In genomic region chr15:86481720-86482119, GRCh38 we compare ENCODE assay signal across 25 cellular contexts.
DNase-seq lines count a peak whose midpoint lies in the region; ATAC-seq, FAIRE-seq and TF ChIP-seq lines count a peak whose summit lies in the region.
"Had no signal": no experiment of that assay in that cellular context is flagged by ENCODE, and none has a peak within 500 bp of the region (broad histone marks: within the 10 kb centered on the region; RNA-seq: fewer than 3 reads in every experiment).

No MANE protein-coding gene starts in this region.

- no peaks in the 10 kb centered on the region for H4K20me1 ChIP-seq in hepatocyte (ENCODE audit: insufficient read depth, poor library complexity, severe bottlenecking)
- H4K20me1 ChIP-seq: BLaER1 treated with 17β-estradiol and CSF1 and Interleukin-3, amounts not matched to agents 10 nM and 100 nM had no signal

- peak; percentile 31 for ATAC-seq in GM18868 (IDR thresholded peaks at IDR 0.05; ENCODE audit: unreplicated experiment)
- no peak for ATAC-seq in HG03095 (IDR thresholded peaks at IDR 0.05; ENCODE audit: unreplicated experiment)
- ATAC-seq: GM12878 had no signal

- H3K27me3 ChIP-seq in hepatocyte: no peaks in the 10 kb centered on the region
- H3K27me3 ChIP-seq: BE2C; BLaER1 treated with 17β-estradiol and CSF1 and Interleukin-3, amounts not matched to agents 10 nM and 100 nM had no signal

- no peaks in the 10 kb centered on the region for H3K79me2 ChIP-seq in hepatocyte

- no peak overlapping the region for H3K4me3 ChIP-seq in hepatocyte
- H3K4me3 ChIP-seq: BLaER1 treated with 17β-estradiol and CSF1 and Interleukin-3, amounts not matched to agents 10 nM and 100 nM; GM12878; GM23248 had no signal

- H3K4me2 ChIP-seq in hepatocyte: no peak overlapping the region
- H3K4me2 ChIP-seq: BLaER1 treated with 17β-estradiol and CSF1 and Interleukin-3, amounts not matched to agents 10 nM and 100 nM had no signal

- H2AFZ ChIP-seq in hepatocyte: no peak overlapping the region
- H2AFZ ChIP-seq: GM23248 had no signal

- 56% methylated on average over 2 of the region's 2 CpGs for WGBS in hepatocyte (ENCODE audit: low lambda C conversion rate, missing lambda C conversion rate)

- no peak for TF ChIP-seq POLR2A in erythroblast (IDR thresholded peaks at IDR 0.05; ENCODE audit: low read length)
- no peak for TF ChIP-seq POLR2A in GM12892 (IDR thresholded peaks at IDR 0.05; ENCODE audit: low read depth, low read length)

- H3K4me1 ChIP-seq in hepatocyte (ENCODE audit: insufficient read depth): no peaks in the 10 kb centered on the region
- H3K4me1 ChIP-seq: BE2C; BLaER1 treated with 17β-estradiol and CSF1 and Interleukin-3, amounts not matched to agents 10 nM and 100 nM had no signal

- no peak for FAIRE-seq in GM12892 (lab: Jason Lieb, UNC)
- FAIRE-seq: A204.1, D721Med, GM12878, GM18507, H1 had no signal

- H3K9me2 ChIP-seq in hepatocyte (replicated peaks; ENCODE audit: insufficient read depth): no peaks in the 10 kb centered on the region

- no peak overlapping the region for H3K27ac ChIP-seq in hepatocyte
- H3K27ac ChIP-seq: 22Rv1; BLaER1 treated with 17β-estradiol and CSF1 and Interleukin-3, amounts not matched to agents 10 nM and 100 nM; GM23248 had no signal

- no peak for TF ChIP-seq CTCF in hepatocyte (IDR thresholded peaks at IDR 0.05; ENCODE audit: poor library complexity)

- H3K9me3 ChIP-seq in hepatocyte (ENCODE audit: low read depth): no peaks in the 10 kb centered on the region
- H3K9me3 ChIP-seq: BE2C; BLaER1 treated with 17β-estradiol and CSF1 and Interleukin-3, amounts not matched to agents 10 nM and 100 nM had no signal

- no peaks in the 10 kb centered on the region for H3K36me3 ChIP-seq in hepatocyte (replicated peaks; ENCODE audit: insufficient read depth, low read depth)
- H3K36me3 ChIP-seq: BE2C; BLaER1 treated with 17β-estradiol and CSF1 and Interleukin-3, amounts not matched to agents 10 nM and 100 nM had no signal

- peak; percentile 21 for DNase-seq in hepatocyte (ENCODE audit: low spot score)
- DNase-seq in middle frontal gyrus (ENCODE audit: extremely low spot score, low spot score): peak; percentile 23
- DNase-seq in superior temporal gyrus (ENCODE audit: extremely low spot score): peak; percentile 57
- no peak for DNase-seq in erythroblast (lab: John Stamatoyannopoulos, UW)
- no peak for DNase-seq in GM12892 (ENCODE audit: insufficient read length)
- DNase-seq: AML-193; BE2C; CD4-positive, alpha-beta T cell; CD8-positive, alpha-beta memory T cell; DMS 273 treated with DMSO at 0.1 percent for 48 hours; DMS79; EL; GDM1; GM23248; H7; HCEC 1CT had no signal

Comparison
In these comparisons a context has a peak if more than half of its experiments do, and no peak if none do; other contexts are left out.
1. DNase-seq: peak in hepatocyte (single experiment), middle frontal gyrus (single experiment) and superior temporal gyrus (single experiment); none in erythroblast (0 of 2) and GM12892 (single experiment).